20 cellular contexts compared by ENCODE assay signal in the genomic region with DNA sequence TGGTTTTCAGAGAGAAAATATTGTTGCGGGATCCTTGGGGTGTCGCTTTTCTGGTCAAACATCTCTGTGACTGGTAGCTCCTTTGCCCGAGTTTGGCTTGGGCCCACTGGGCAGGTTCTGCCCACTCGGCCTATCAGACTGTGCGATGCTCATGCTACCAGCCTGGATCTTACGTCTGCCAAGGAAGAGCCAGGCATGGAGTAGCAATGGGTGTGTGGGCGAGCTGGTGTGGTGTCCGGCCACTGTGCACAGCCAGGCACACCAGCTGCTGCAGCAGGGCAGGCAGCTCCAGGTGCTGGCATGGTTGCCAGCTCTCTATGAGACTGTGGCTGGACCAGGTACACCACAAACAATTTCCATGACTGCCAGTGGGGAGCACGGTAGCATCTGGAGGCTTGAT.
"Had no signal": no experiment of that assay in that cellular context is flagged by ENCODE, and none has a peak within 500 bp of the region (broad histone marks: within the 10 kb centered on the region; RNA-seq: fewer than 3 reads in every experiment).

No MANE protein-coding gene starts in this region.

- H3K27ac Mint-ChIP-seq: naive thymus-derived CD4-positive, alpha-beta T cell; nephron progenitor cell; stimulated activated naive B cell treated with anti-CD40 and anti-IgM and Interleukin-4, amounts not matched to agents 10 μg/mL and 1 μg/mL and 100 μg/mL, for 72 hours; stimulated activated naive CD8-positive, alpha-beta T cell treated with anti-CD3 and anti-CD28 coated beads, Interleukin-15, amount 100 ng/mL, for 72 hours had no signal

- H3K27ac ChIP-seq: colonic mucosa, heart left ventricle, neutrophil, spleen, testis, tibial nerve, upper lobe of right lung had no signal

- H3K36me3 ChIP-seq: colonic mucosa, heart left ventricle, neutrophil, spleen, tibial nerve, upper lobe of right lung had no signal

- H3K9me3 ChIP-seq: colonic mucosa, neutrophil, spleen, testis, tibial nerve, upper lobe of right lung had no signal

- H3K4me1 Mint-ChIP-seq: naive thymus-derived CD4-positive, alpha-beta T cell; nephron progenitor cell; stimulated activated naive B cell treated with anti-CD40 and anti-IgM and Interleukin-4, amounts not matched to agents 10 μg/mL and 1 μg/mL and 100 μg/mL, for 72 hours; stimulated activated naive CD8-positive, alpha-beta T cell treated with anti-CD3 and anti-CD28 coated beads, Interleukin-15, amount 100 ng/mL, for 72 hours had no signal

- H3K9me3 Mint-ChIP-seq: nephron progenitor cell had no signal

- H3K4me1 ChIP-seq: colonic mucosa, heart left ventricle, spleen, testis, tibial nerve, upper lobe of right lung had no signal

- H3K27me3 Mint-ChIP-seq: naive thymus-derived CD4-positive, alpha-beta T cell; stimulated activated naive B cell treated with anti-CD40 and anti-IgM and Interleukin-4, amounts not matched to agents 10 μg/mL and 1 μg/mL and 100 μg/mL, for 72 hours; stimulated activated naive CD8-positive, alpha-beta T cell treated with anti-CD3 and anti-CD28 coated beads, Interleukin-15, amount 100 ng/mL, for 72 hours had no signal

- DNase-seq: colonic mucosa; dermis blood vessel endothelial cell; effector CD4-positive, alpha-beta T cell; foreskin melanocyte; heart left ventricle; hippocampal formation; kidney glomerular epithelial cell; mesendoderm; naive thymus-derived CD4-positive, alpha-beta T cell; nephron progenitor cell; spleen; stimulated activated CD4-positive, alpha-beta T cell treated with anti-CD3 and anti-CD28 coated beads, Interleukin-15, amount 100 ng/mL, for 24 hours; stimulated activated CD4-positive, alpha-beta T cell treated with anti-CD3 and anti-CD28 coated beads, Interleukin-2, amount 100 ng/mL, for 24 hours; stimulated activated CD4-positive, alpha-beta T cell treated with anti-CD3 and anti-CD28 coated beads, Interleukin-4, amount 100 ng/mL, for 4 hours; stimulated activated naive B cell treated with anti-CD40 and anti-IgM and Interleukin-4, amounts not matched to agents 10 μg/mL and 1 μg/mL and 100 μg/mL, for 72 hours; stimulated activated naive CD8-positive, alpha-beta T cell treated with anti-CD3 and anti-CD28 coated beads, Interleukin-15, amount 100 ng/mL, for 72 hours; testis; upper lobe of right lung had no signal

- H3K4me3 Mint-ChIP-seq: naive thymus-derived CD4-positive, alpha-beta T cell; nephron progenitor cell; stimulated activated naive B cell treated with anti-CD40 and anti-IgM and Interleukin-4, amounts not matched to agents 10 μg/mL and 1 μg/mL and 100 μg/mL, for 72 hours; stimulated activated naive CD8-positive, alpha-beta T cell treated with anti-CD3 and anti-CD28 coated beads, Interleukin-15, amount 100 ng/mL, for 72 hours had no signal

- H3K4me3 ChIP-seq: colonic mucosa, heart left ventricle, spleen, testis, tibial nerve, upper lobe of right lung had no signal

- H3K36me3 Mint-ChIP-seq: naive thymus-derived CD4-positive, alpha-beta T cell; stimulated activated naive B cell treated with anti-CD40 and anti-IgM and Interleukin-4, amounts not matched to agents 10 μg/mL and 1 μg/mL and 100 μg/mL, for 72 hours had no signal

- H3K27me3 ChIP-seq: colonic mucosa, heart left ventricle, neutrophil, spleen, testis, tibial nerve, upper lobe of right lung had no signal
